ENCODE assay signal across 2 cellular contexts in genomic region chrX:67523932-67524331, GRCh38.
TF ChIP-seq lines count a peak whose summit lies in the region.

No MANE protein-coding gene starts in this region.

TF ChIP-seq in liver, 16 proteins besides CTCF, POLR2A, EP300 and RAD21:
- TF ChIP-seq ZBTB33 (IDR thresholded peaks at IDR 0.05) (no peak), EGR1 (IDR thresholded peaks at IDR 0.05; ENCODE audit: low read depth in 2 of 2) (no peak), GABPA (IDR thresholded peaks at IDR 0.05 in 1 of 2, conservative IDR thresholded peaks at IDR 0.05 in 1 of 2) (no peak), TAF1 (conservative IDR thresholded peaks at IDR 0.05) (no peak), HNF4A (conservative IDR thresholded peaks at IDR 0.05) (peak; percentile 87 to 88), JUND (IDR thresholded peaks at IDR 0.05) (peak in 1 of 2 donors; percentile 32), NR2F2 (IDR thresholded peaks at IDR 0.05) (peak; percentile 89), FOXA2 (IDR thresholded peaks at IDR 0.05) (peak; percentile 32), HNF4G (IDR thresholded peaks at IDR 0.05) (peak; percentile 66), YY1 (IDR thresholded peaks at IDR 0.05) (peak; percentile 52), ATF3 (IDR thresholded peaks at IDR 0.05) (no peak), SP1 (IDR thresholded peaks at IDR 0.05) (peak; percentile 58), RXRA (IDR thresholded peaks at IDR 0.05) (peak; percentile 89 to 91), MAX (IDR thresholded peaks at IDR 0.05) (peak; percentile 25), REST (IDR thresholded peaks at IDR 0.05) (peak; percentile 42), FOXA1 (IDR thresholded peaks at IDR 0.05) (peak; percentile 16)
TF ChIP-seq in liver: peak in this region for 11.

TF ChIP-seq in HepG2, 621 proteins besides CTCF, POLR2A, EP300 and RAD21 (continued from another document):
- TF ChIP-seq ZNF235 (CRISPR knock-in tag; IDR thresholded peaks at IDR 0.05; ENCODE audit: borderline replicate concordance) (no peak), HNF4A (CRISPR knock-in tag; IDR thresholded peaks at IDR 0.05) (no peak), ZNF879 (CRISPR knock-in tag; IDR thresholded peaks at IDR 0.05) (no peak), ZNF383 (CRISPR knock-in tag; IDR thresholded peaks at IDR 0.05; ENCODE audit: borderline replicate concordance) (no peak), ARID4A (CRISPR knock-in tag; IDR thresholded peaks at IDR 0.05; ENCODE audit: borderline replicate concordance) (no peak), HMG20B (CRISPR knock-in tag; conservative IDR thresholded peaks at IDR 0.05) (no peak), PHB2 (IDR thresholded peaks at IDR 0.05; ENCODE audit: partially characterized antibody) (no peak), MAFF (IDR thresholded peaks at IDR 0.05; ENCODE audit: low read depth, low read length) (no peak), FOXP4 (CRISPR knock-in tag; IDR thresholded peaks at IDR 0.05) (no peak), ZNF44 (CRISPR knock-in tag; IDR thresholded peaks at IDR 0.05) (no peak), DDIT3 (CRISPR knock-in tag; IDR thresholded peaks at IDR 0.05) (no peak), SRF (IDR thresholded peaks at IDR 0.05; ENCODE audit: low read depth, low read length) (no peak)
